ENCODE assay signal across 20 cellular contexts in genomic region chr7:125516194-125516593, GRCh38.
DNase-seq lines count a peak whose midpoint lies in the region; ATAC-seq and TF ChIP-seq lines count a peak whose summit lies in the region.
"Had no signal": no experiment of that assay in that cellular context is flagged by ENCODE, and none has a peak within 500 bp of the region (broad histone marks: within the 10 kb centered on the region; RNA-seq: fewer than 3 reads in every experiment).

No MANE protein-coding gene starts in this region.

- H3K4me3 ChIP-seq in coronary artery: no peak overlapping the region
- H3K4me3 ChIP-seq: neural progenitor cell, prostate gland, skin epidermis had no signal

- no peaks in the 10 kb centered on the region for H3K27me3 Mint-ChIP-seq in T-helper 17 cell
- H3K27me3 Mint-ChIP-seq: activated naive CD8-positive, alpha-beta T cell treated with anti-CD3 and anti-CD28 coated beads, Interleukin-2, amount 50 U/mL, for 24 hours had no signal

- no peak overlapping the region for H3K27ac Mint-ChIP-seq in T-helper 17 cell
- H3K27ac Mint-ChIP-seq: activated naive CD8-positive, alpha-beta T cell treated with anti-CD3 and anti-CD28 coated beads, Interleukin-2, amount 50 U/mL, for 24 hours; activated T-helper 1 cell treated with anti-CD3 and anti-CD28 coated beads, Interleukin-12 subunit alpha, Interleukin-12 subunit beta, Interleukin-2, Interleukin-4 antibody, amounts not matched to agents 30 ng/mL and 10 ng/mL and 1 ng/mL, durations not matched to agents 14 hours and 24 hours and 36 hours; CD8-positive, alpha-beta T cell; neural progenitor cell; WTC11 had no signal

- H3K27ac ChIP-seq in coronary artery: no peak overlapping the region
- H3K27ac ChIP-seq: epithelial cell of prostate, neural progenitor cell, prostate gland, RWPE1, skin epidermis had no signal

- no peak overlapping the region for H3K4me3 Mint-ChIP-seq in T-helper 17 cell
- H3K4me3 Mint-ChIP-seq: activated naive CD8-positive, alpha-beta T cell treated with anti-CD3 and anti-CD28 coated beads, Interleukin-2, amount 50 U/mL, for 24 hours; activated T-helper 1 cell treated with anti-CD3 and anti-CD28 coated beads, Interleukin-12 subunit alpha, Interleukin-12 subunit beta, Interleukin-2, Interleukin-4 antibody, amounts not matched to agents 30 ng/mL and 10 ng/mL and 1 ng/mL, durations not matched to agents 14 hours and 24 hours and 36 hours; CD8-positive, alpha-beta T cell; neural progenitor cell; WTC11 had no signal

- peak; percentile 88 for DNase-seq in DMS53 (lab: John Stamatoyannopoulos, UW)
- peak; percentile 72 for DNase-seq in NCI-H1694 (lab: John Stamatoyannopoulos, UW)
- peak; percentile 87 for DNase-seq in NCI-H446 treated with DMSO at 0.1 percent for 48 hours (lab: John Stamatoyannopoulos, UW)
- no peak for DNase-seq in T-helper 17 cell
- DNase-seq in NAMALWA (ENCODE audit: low spot score): no peak
- no peak for DNase-seq in coronary artery (ENCODE audit: low spot score)
- DNase-seq: activated naive CD8-positive, alpha-beta T cell treated with anti-CD3 and anti-CD28 coated beads, Interleukin-2, amount 50 U/mL, for 24 hours; CD8-positive, alpha-beta T cell; midbrain; stimulated activated CD4-positive, alpha-beta T cell treated with anti-CD3 and anti-CD28 coated beads, Interleukin-4, amount 100 ng/mL, for 1 hour; T-helper 1 cell had no signal

- H3K36me3 Mint-ChIP-seq in T-helper 17 cell (ENCODE audit: low read depth): no peaks in the 10 kb centered on the region
- H3K36me3 Mint-ChIP-seq: CD8-positive, alpha-beta T cell; neural progenitor cell; WTC11 had no signal

- peak; percentile 64; the same call in 1 of the 3 replicates for ATAC-seq in SK-N-SH treated with all-trans-retinoic acid at 6 μM for 48 hours
- no peak for ATAC-seq in T-helper 17 cell
- ATAC-seq in GM19035 (IDR thresholded peaks at IDR 0.05; ENCODE audit: unreplicated experiment): no peak
- ATAC-seq: activated naive CD8-positive, alpha-beta T cell treated with anti-CD3 and anti-CD28 coated beads, Interleukin-2, amount 50 U/mL, for 24 hours; CD8-positive, alpha-beta T cell; WTC11 had no signal

- no peaks in the 10 kb centered on the region for H3K9me3 ChIP-seq in T-helper 17 cell (ENCODE audit: control insufficient read depth, low read length, poor library complexity, severe bottlenecking)
- H3K9me3 ChIP-seq: prostate gland had no signal

- no peaks in the 10 kb centered on the region for H3K4me1 Mint-ChIP-seq in T-helper 17 cell
- H3K4me1 Mint-ChIP-seq: activated naive CD8-positive, alpha-beta T cell treated with anti-CD3 and anti-CD28 coated beads, Interleukin-2, amount 50 U/mL, for 24 hours; neural progenitor cell had no signal

- TF ChIP-seq CTCF in coronary artery (IDR thresholded peaks at IDR 0.05): no peak

TF ChIP-seq in SK-N-SH treated with all-trans-retinoic acid at 6 μM for 48 hours, 23 proteins besides CTCF, POLR2A, EP300 and RAD21 (continues in another document):
- no peak for TF ChIP-seq ZC3H10 (CRISPR knock-in tag; IDR thresholded peaks at IDR 0.05)
- TF ChIP-seq, protein P1, sequence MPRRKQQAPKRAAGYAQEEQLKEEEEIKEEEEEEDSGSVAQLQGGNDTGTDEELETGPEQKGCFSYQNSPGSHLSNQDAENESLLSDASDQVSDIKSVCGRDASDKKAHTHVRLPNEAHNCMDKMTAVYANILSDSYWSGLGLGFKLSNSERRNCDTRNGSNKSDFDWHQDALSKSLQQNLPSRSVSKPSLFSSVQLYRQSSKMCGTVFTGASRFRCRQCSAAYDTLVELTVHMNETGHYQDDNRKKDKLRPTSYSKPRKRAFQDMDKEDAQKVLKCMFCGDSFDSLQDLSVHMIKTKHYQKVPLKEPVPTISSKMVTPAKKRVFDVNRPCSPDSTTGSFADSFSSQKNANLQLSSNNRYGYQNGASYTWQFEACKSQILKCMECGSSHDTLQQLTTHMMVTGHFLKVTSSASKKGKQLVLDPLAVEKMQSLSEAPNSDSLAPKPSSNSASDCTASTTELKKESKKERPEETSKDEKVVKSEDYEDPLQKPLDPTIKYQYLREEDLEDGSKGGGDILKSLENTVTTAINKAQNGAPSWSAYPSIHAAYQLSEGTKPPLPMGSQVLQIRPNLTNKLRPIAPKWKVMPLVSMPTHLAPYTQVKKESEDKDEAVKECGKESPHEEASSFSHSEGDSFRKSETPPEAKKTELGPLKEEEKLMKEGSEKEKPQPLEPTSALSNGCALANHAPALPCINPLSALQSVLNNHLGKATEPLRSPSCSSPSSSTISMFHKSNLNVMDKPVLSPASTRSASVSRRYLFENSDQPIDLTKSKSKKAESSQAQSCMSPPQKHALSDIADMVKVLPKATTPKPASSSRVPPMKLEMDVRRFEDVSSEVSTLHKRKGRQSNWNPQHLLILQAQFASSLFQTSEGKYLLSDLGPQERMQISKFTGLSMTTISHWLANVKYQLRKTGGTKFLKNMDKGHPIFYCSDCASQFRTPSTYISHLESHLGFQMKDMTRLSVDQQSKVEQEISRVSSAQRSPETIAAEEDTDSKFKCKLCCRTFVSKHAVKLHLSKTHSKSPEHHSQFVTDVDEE (CRISPR knock-in tag; IDR thresholded peaks at IDR 0.05): peak; percentile 98
- no peak for TF ChIP-seq CREB5 (CRISPR knock-in tag; IDR thresholded peaks at IDR 0.05; ENCODE audit: low read depth)
- TF ChIP-seq SNAI2 (CRISPR knock-in tag; IDR thresholded peaks at IDR 0.05): peak; percentile 63; the same call in 1 of the 2 replicates
- no peak for TF ChIP-seq CSDC2 (CRISPR knock-in tag; IDR thresholded peaks at IDR 0.05)
- no peak for TF ChIP-seq BACH2 (CRISPR knock-in tag; IDR thresholded peaks at IDR 0.05; ENCODE audit: borderline replicate concordance)
- TF ChIP-seq, protein P2, sequence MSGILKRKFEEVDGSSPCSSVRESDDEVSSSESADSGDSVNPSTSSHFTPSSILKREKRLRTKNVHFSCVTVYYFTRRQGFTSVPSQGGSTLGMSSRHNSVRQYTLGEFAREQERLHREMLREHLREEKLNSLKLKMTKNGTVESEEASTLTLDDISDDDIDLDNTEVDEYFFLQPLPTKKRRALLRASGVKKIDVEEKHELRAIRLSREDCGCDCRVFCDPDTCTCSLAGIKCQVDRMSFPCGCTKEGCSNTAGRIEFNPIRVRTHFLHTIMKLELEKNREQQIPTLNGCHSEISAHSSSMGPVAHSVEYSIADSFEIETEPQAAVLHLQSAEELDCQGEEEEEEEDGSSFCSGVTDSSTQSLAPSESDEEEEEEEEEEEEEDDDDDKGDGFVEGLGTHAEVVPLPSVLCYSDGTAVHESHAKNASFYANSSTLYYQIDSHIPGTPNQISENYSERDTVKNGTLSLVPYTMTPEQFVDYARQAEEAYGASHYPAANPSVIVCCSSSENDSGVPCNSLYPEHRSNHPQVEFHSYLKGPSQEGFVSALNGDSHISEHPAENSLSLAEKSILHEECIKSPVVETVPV (CRISPR knock-in tag; IDR thresholded peaks at IDR 0.05): no peak
- 0 out of 2 replicates have a peak, but pooled peaks have one; percentile 27 for TF ChIP-seq ZNF70 (CRISPR knock-in tag; IDR thresholded peaks at IDR 0.05)
- TF ChIP-seq, protein P3, sequence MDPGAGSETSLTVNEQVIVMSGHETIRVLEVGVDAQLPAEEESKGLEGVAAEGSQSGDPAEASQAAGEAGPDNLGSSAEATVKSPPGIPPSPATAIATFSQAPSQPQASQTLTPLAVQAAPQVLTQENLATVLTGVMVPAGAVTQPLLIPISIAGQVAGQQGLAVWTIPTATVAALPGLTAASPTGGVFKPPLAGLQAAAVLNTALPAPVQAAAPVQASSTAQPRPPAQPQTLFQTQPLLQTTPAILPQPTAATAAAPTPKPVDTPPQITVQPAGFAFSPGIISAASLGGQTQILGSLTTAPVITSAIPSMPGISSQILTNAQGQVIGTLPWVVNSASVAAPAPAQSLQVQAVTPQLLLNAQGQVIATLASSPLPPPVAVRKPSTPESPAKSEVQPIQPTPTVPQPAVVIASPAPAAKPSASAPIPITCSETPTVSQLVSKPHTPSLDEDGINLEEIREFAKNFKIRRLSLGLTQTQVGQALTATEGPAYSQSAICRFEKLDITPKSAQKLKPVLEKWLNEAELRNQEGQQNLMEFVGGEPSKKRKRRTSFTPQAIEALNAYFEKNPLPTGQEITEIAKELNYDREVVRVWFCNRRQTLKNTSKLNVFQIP (CRISPR knock-in tag; IDR thresholded peaks at IDR 0.05; ENCODE audit: borderline replicate concordance, low read depth): no peak
- TF ChIP-seq TCF4 (CRISPR knock-in tag; IDR thresholded peaks at IDR 0.05; ENCODE audit: borderline replicate concordance): peak; percentile 98
- TF ChIP-seq ZFP30 (CRISPR knock-in tag; IDR thresholded peaks at IDR 0.05): no peak
- 0 out of 2 replicates have a peak, but pooled peaks have one; percentile 7 for TF ChIP-seq ESRRG (CRISPR knock-in tag; IDR thresholded peaks at IDR 0.05)
- TF ChIP-seq GLIS3 (CRISPR knock-in tag; IDR thresholded peaks at IDR 0.05): peak; percentile 49; the same call in 1 of the 2 replicates
- TF ChIP-seq OSR1 (CRISPR knock-in tag; IDR thresholded peaks at IDR 0.05): no peak
- TF ChIP-seq ZNF8 (CRISPR knock-in tag; IDR thresholded peaks at IDR 0.05): no peak
- no peak for TF ChIP-seq ARNTL (CRISPR knock-in tag; IDR thresholded peaks at IDR 0.05; ENCODE audit: borderline replicate concordance, low read depth)

Comparison
In these comparisons a context has a peak if more than half of its experiments do, and no peak if none do; other contexts are left out.
1. DNase-seq: peak in DMS53 (single experiment), NCI-H1694 (single experiment) and NCI-H446 treated with DMSO at 0.1 percent for 48 hours (single experiment); none in T-helper 17 cell (0 of 3), NAMALWA (single experiment) and coronary artery (single experiment).